8 cellular contexts compared by ENCODE assay signal in the genomic region with DNA sequence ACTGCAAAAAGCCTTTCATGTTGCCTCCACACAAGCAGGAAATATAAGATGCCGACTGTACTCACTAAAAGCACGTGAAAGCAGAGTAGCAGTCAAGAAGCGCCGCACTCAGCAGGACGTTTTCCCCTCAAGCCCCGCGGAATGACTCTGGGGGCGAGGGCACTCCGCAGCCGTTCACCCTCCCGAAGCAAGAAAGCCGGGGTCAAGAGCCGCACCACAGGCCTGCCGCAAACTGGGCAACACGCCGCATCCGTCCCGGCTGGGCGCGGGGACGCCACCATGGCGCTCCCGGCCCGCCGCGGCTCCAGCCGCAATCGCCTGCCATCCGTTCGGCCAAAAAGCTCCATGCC. TPM values are rescaled to one million over a fixed set of nuclear protein-coding genes. Genes with fewer than 3 reads are reported as not detected.
DNase-seq lines count a peak whose midpoint lies in the region; ATAC-seq and FAIRE-seq lines count a peak whose summit lies in the region.

No MANE protein-coding gene starts in this region.

- peaks cover 49% of the 10 kb centered on the region for H3K36me3 ChIP-seq in SK-N-MC (ENCODE audit: insufficient read depth, low read length)
- peaks cover 49% of the 10 kb centered on the region for H3K36me3 ChIP-seq in effector memory CD4-positive, alpha-beta T cell (ENCODE audit: control insufficient read depth, insufficient read depth, low read length)

- H3K27ac ChIP-seq in SK-N-MC = peak overlapping the region; percentile 88
- H3K27ac ChIP-seq in effector memory CD4-positive, alpha-beta T cell (ENCODE audit: insufficient read depth, low read length, poor library complexity, severe bottlenecking) = peak overlapping the region; percentile 80

- H3K4me3 ChIP-seq in SK-N-MC = peak overlapping the region; percentile 83
- H3K4me3 ChIP-seq in effector memory CD4-positive, alpha-beta T cell (ENCODE audit: insufficient read depth, low read depth, low read length, poor library complexity, severe bottlenecking) = peak overlapping the region; percentile 76

- peak; percentile 12 for ATAC-seq in GM18870 (IDR thresholded peaks at IDR 0.05; ENCODE audit: unreplicated experiment)
- peak; percentile 32 for ATAC-seq in HG03064 (IDR thresholded peaks at IDR 0.05; ENCODE audit: low read depth, unreplicated experiment)

- in situ Hi-C loops in ACHN (cut with HindIII; ENCODE audit: low pct_ligation_motif_present, low pct_unique_long_range_greater_than_20kb, low sequenced_read_pairs) = no loop called here

- H3K4me1 ChIP-seq in effector memory CD4-positive, alpha-beta T cell (ENCODE audit: control insufficient read depth, insufficient read depth, low read length, poor library complexity, severe bottlenecking) = peaks cover 13% of the 10 kb centered on the region

- peak; percentile 24 for DNase-seq in ACHN
- DNase-seq in SK-N-MC (ENCODE audit: low read depth, low spot score) = no peak
- peak in 1 of 3 donors; percentile 30 for DNase-seq in effector memory CD4-positive, alpha-beta T cell
- DNase-seq in mucosa of gallbladder (ENCODE audit: low spot score) = peak; percentile 20
- peak; percentile 17 for DNase-seq in urothelium cell line (ENCODE audit: low spot score)
- DNase-seq in GDM1 (lab: John Stamatoyannopoulos, UW) = no peak

- peak overlapping the region; percentile 99 for H3K9ac ChIP-seq in SK-N-MC (ENCODE audit: insufficient read length)

- no peaks in the 10 kb centered on the region for H3K9me3 ChIP-seq in SK-N-MC (ENCODE audit: low read depth, low read length)
- no peaks in the 10 kb centered on the region for H3K9me3 ChIP-seq in effector memory CD4-positive, alpha-beta T cell (ENCODE audit: control insufficient read depth, low read length)

- FAIRE-seq in urothelium cell line (lab: Jason Lieb, UNC) = no peak

- H3K27me3 ChIP-seq in effector memory CD4-positive, alpha-beta T cell (replicated peaks; ENCODE audit: control insufficient read depth, insufficient read depth, low read length, poor library complexity, severe bottlenecking) = no peaks in the 10 kb centered on the region

RNA-seq across cellular contexts. Expression of a gene that starts 0.4 kb away (rescaled TPM):
- total RNA-seq in mucosa of gallbladder = 1,319 TPM

RNA-seq across cellular contexts. Expression of a gene that starts 29.1 kb away (rescaled TPM):
- total RNA-seq in mucosa of gallbladder = 3.4 TPM

Comparison
In these comparisons a context has a peak if more than half of its experiments do, and no peak if none do; other contexts are left out.
1. DNase-seq: peak in ACHN (single experiment), mucosa of gallbladder (single experiment) and urothelium cell line (single experiment); none in SK-N-MC (single experiment) and GDM1 (single experiment).